ENCODE assay signal across 1 cellular context in the genomic region with DNA sequence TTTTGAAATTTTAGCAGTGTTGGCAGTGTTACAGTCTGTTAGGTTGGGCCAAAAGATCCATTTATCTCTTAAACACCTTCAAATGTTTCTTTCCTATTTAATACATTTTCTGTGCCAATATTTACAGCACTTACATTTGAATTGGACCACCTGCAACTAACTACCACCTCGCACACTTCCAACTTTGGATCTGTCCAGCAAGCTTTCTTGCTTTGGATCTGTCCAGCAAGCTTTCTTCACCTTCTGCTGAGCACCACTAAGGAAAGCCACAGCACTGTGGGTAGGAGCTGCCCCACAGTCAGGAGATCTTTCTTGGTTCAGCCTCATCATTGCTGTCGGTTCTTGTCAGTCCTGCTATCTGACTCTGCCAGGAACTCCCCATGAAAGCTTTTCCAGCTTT.
TF ChIP-seq lines count a peak whose summit lies in the region.

No MANE protein-coding gene starts in this region.

TF ChIP-seq in HEK293, 187 proteins besides CTCF, POLR2A, EP300 and RAD21 (continued from another document):
- TF ChIP-seq REST (tag by site-specific recombination; IDR thresholded peaks at IDR 0.05) (peak; percentile 73), ZSCAN16 (tag by site-specific recombination; IDR thresholded peaks at IDR 0.05) (no peak)
